8 cellular contexts compared by ENCODE assay signal in genomic region chr4:69881173-69881773, GRCh38. TPM values are rescaled to one million over a fixed set of nuclear protein-coding genes. Genes with fewer than 3 reads are reported as not detected.
DNase-seq lines count a peak whose midpoint lies in the region; ATAC-seq and TF ChIP-seq lines count a peak whose summit lies in the region.

No MANE protein-coding gene starts in this region.

- no peaks in the 10 kb centered on the region for H3K27me3 ChIP-seq in ascending aorta

- no peaks in the 10 kb centered on the region for H3K9me3 ChIP-seq in ascending aorta

- TF ChIP-seq CTCF in ascending aorta (IDR thresholded peaks at IDR 0.05) = peak; percentile 29 to 63 (median 40)

- no peaks in the 10 kb centered on the region for H3K36me3 ChIP-seq in ascending aorta

- intact Hi-C loops in ascending aorta (cut with DNase I) = no loop called here

- no peak overlapping the region for H3K4me3 ChIP-seq in ascending aorta

- no peak overlapping the region for H3K27ac ChIP-seq in ascending aorta

- ATAC-seq in GM18511 (IDR thresholded peaks at IDR 0.05; ENCODE audit: unreplicated experiment) = peak; percentile 92
- peak; percentile 84 for ATAC-seq in HG02973 (IDR thresholded peaks at IDR 0.05; ENCODE audit: unreplicated experiment)

- no peaks in the 10 kb centered on the region for H3K4me1 ChIP-seq in ascending aorta

- DNase-seq in CMK (ENCODE audit: low read depth) (peak; percentile 33), NCI-H510A treated with DMSO at 0.1 percent for 48 hours (lab: John Stamatoyannopoulos, UW) (peak; percentile 64), ascending aorta (ENCODE audit: low spot score in 2 of 2) (no peak), inferior parietal cortex (ENCODE audit: extremely low spot score) (peak; percentile 55)
- DNase-seq in stimulated activated CD8-positive, alpha-beta memory T cell treated with anti-CD3 and anti-CD28 coated beads, Interleukin-12 subunit alpha, Interleukin-12 subunit beta, amount 100 ng/mL, for 1 hour (ENCODE audit: low read depth) = peak; percentile 0
- DNase-seq in activated CD8-positive, alpha-beta memory T cell treated with anti-CD3 and anti-CD28 coated beads for 24 hours = no peak

RNA-seq across cellular contexts. Expression of gene SULT1E1, which starts 21.3 kb away (rescaled TPM):
- total RNA-seq in ascending aorta = not detected

RNA-seq across cellular contexts. Expression of gene CSN1S1, which starts 49.6 kb away (rescaled TPM):
- not detected for total RNA-seq in ascending aorta

Comparison
In these comparisons a context has a peak if more than half of its experiments do, and no peak if none do; other contexts are left out.
1. DNase-seq: peak in CMK (single experiment), NCI-H510A treated with DMSO at 0.1 percent for 48 hours (single experiment), inferior parietal cortex (single experiment) and stimulated activated CD8-positive, alpha-beta memory T cell treated with anti-CD3 and anti-CD28 coated beads, Interleukin-12 subunit alpha, Interleukin-12 subunit beta, amount 100 ng/mL, for 1 hour (single experiment); none in ascending aorta (0 of 2) and activated CD8-positive, alpha-beta memory T cell treated with anti-CD3 and anti-CD28 coated beads for 24 hours (single experiment).